In genomic region chr2:62854600-62855514, GRCh38 we compare ENCODE assay signal across 25 cellular contexts.
"Had no signal": no experiment of that assay in that cellular context is flagged by ENCODE, and none has a peak within 500 bp of the region (broad histone marks: within the 10 kb centered on the region; RNA-seq: fewer than 3 reads in every experiment).

No MANE protein-coding gene starts in this region.

- H3K9me3 ChIP-seq: colonic mucosa, right atrium auricular region, testis, vagina had no signal

- H3K27ac ChIP-seq: ascending aorta, cardiac muscle cell, colonic mucosa, dorsolateral prefrontal cortex, heart left ventricle, left ventricle myocardium inferior, parathyroid adenoma, right atrium auricular region, spleen, testis, vagina had no signal

- H3K27me3 Mint-ChIP-seq: activated B cell treated with CpG ODN at 0.5 μM for 24 hours; activated naive CD4-positive, alpha-beta T cell treated with anti-CD3 and anti-CD28 coated beads, Interleukin-2, amount 10 ng/mL, durations not matched to agents 7 days and 5 days; activated naive CD8-positive, alpha-beta T cell treated with anti-CD3 and anti-CD28 coated beads, Interleukin-2, amount 10 ng/mL, durations not matched to agents 7 days and 5 days; brain; type B pancreatic cell had no signal

- H3K9me3 Mint-ChIP-seq: activated naive CD4-positive, alpha-beta T cell treated with anti-CD3 and anti-CD28 coated beads, Interleukin-2, amount 10 ng/mL, durations not matched to agents 7 days and 5 days; activated naive CD8-positive, alpha-beta T cell treated with anti-CD3 and anti-CD28 coated beads, Interleukin-2, amount 10 ng/mL, durations not matched to agents 7 days and 5 days had no signal

- H2AFZ ChIP-seq: parathyroid adenoma had no signal

- H3K27me3 ChIP-seq: ascending aorta, cardiac muscle cell, colonic mucosa, dorsolateral prefrontal cortex, heart left ventricle, right atrium auricular region, spleen, testis, vagina had no signal

- H3K27ac Mint-ChIP-seq: activated B cell treated with CpG ODN at 0.5 μM for 24 hours; activated naive CD4-positive, alpha-beta T cell treated with anti-CD3 and anti-CD28 coated beads, Interleukin-2, amount 10 ng/mL, durations not matched to agents 7 days and 5 days; activated naive CD8-positive, alpha-beta T cell treated with anti-CD3 and anti-CD28 coated beads, Interleukin-2, amount 10 ng/mL, durations not matched to agents 7 days and 5 days; brain; type B pancreatic cell had no signal

- H3K4me3 ChIP-seq: ascending aorta, cardiac muscle cell, colonic mucosa, dorsolateral prefrontal cortex, heart left ventricle, left ventricle myocardium inferior, right atrium auricular region, spleen, testis, vagina had no signal

- H3K4me1 ChIP-seq: ascending aorta, colonic mucosa, left ventricle myocardium inferior, parathyroid adenoma, right atrium auricular region, spleen, testis, vagina had no signal

- DNase-seq: activated B cell treated with CpG ODN at 0.5 μM for 24 hours; activated CD4-positive, alpha-beta T cell treated with anti-CD3 and anti-CD28 coated beads, Interleukin-2, amount 50 U/mL, for 4 hours; activated gamma-delta T cell; activated naive CD4-positive, alpha-beta T cell treated with anti-CD3 and anti-CD28 coated beads, Interleukin-2, amount 10 ng/mL, durations not matched to agents 7 days and 5 days; activated naive CD8-positive, alpha-beta T cell treated with anti-CD3 and anti-CD28 coated beads, Interleukin-2, amount 10 ng/mL, durations not matched to agents 7 days and 5 days; activated T-cell treated with anti-CD3 and anti-CD28 coated beads, Interleukin-2, amount 50 U/mL, for 1 hour; cerebellar nuclear complex; colonic mucosa; dorsolateral prefrontal cortex; effector memory CD4-positive, alpha-beta T cell; left ventricle myocardium inferior; occipital lobe; spleen; stimulated activated naive CD8-positive, alpha-beta T cell treated with anti-CD3 and anti-CD28 coated beads, Interleukin-15, Interleukin-2, amounts not matched to agents 100 U/mL and 50 U/mL, for 24 hours; T-helper 2 cell; testis had no signal

- H3K4me1 Mint-ChIP-seq: activated B cell treated with CpG ODN at 0.5 μM for 24 hours; activated naive CD4-positive, alpha-beta T cell treated with anti-CD3 and anti-CD28 coated beads, Interleukin-2, amount 10 ng/mL, durations not matched to agents 7 days and 5 days; activated naive CD8-positive, alpha-beta T cell treated with anti-CD3 and anti-CD28 coated beads, Interleukin-2, amount 10 ng/mL, durations not matched to agents 7 days and 5 days; brain; neural crest cell had no signal

- H3K79me2 ChIP-seq: parathyroid adenoma had no signal

- H3K4me3 Mint-ChIP-seq: activated B cell treated with CpG ODN at 0.5 μM for 24 hours; activated naive CD4-positive, alpha-beta T cell treated with anti-CD3 and anti-CD28 coated beads, Interleukin-2, amount 10 ng/mL, durations not matched to agents 7 days and 5 days; activated naive CD8-positive, alpha-beta T cell treated with anti-CD3 and anti-CD28 coated beads, Interleukin-2, amount 10 ng/mL, durations not matched to agents 7 days and 5 days; brain; neural crest cell; type B pancreatic cell had no signal

- H3K36me3 ChIP-seq: cardiac muscle cell, colonic mucosa, right atrium auricular region had no signal

- H3K9ac ChIP-seq: parathyroid adenoma had no signal

- ATAC-seq: heart left ventricle; stimulated activated naive CD8-positive, alpha-beta T cell treated with anti-CD3 and anti-CD28 coated beads, Interleukin-15, Interleukin-2, amounts not matched to agents 100 U/mL and 50 U/mL, for 24 hours had no signal
